18 cellular contexts compared by ENCODE assay signal in the genomic region with DNA sequence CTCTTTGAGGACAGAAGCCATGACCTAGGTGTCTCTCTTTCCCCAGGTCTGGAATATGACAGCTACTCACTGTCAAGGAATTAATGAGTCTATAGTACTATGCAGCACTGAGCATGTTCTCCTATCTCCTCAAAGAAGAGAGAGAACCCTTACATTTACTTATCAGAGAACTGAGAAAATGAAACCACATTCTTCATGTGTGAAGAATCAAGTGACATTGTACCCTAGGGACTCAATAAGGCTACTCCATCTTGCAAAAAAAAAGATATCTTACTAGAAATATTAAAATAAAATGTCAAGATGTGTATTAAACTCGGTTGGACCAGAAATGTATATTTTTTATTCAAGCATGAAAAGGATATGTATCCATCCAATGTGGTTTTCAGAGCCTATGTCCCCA.
A peak's percentile ranks its signal among the peaks of the same experiment; 100 is the strongest.
DNase-seq lines count a peak whose midpoint lies in the region; ATAC-seq, FAIRE-seq and TF ChIP-seq lines count a peak whose summit lies in the region.
"Had no signal": no experiment of that assay in that cellular context is flagged by ENCODE, and none has a peak within 500 bp of the region (broad histone marks: within the 10 kb centered on the region; RNA-seq: fewer than 3 reads in every experiment).

No MANE protein-coding gene starts in this region.

- no peak overlapping the region for H2AFZ ChIP-seq in astrocyte (ENCODE audit: low read depth, low read length)

- H3K4me1 ChIP-seq in right atrium auricular region: peaks cover 0 to 29% of the 10 kb centered on the region in 2 donors
- peaks cover 4 to 61% (median 36%) of the 10 kb centered on the region in 9 donors for H3K4me1 ChIP-seq in heart right ventricle
- peaks cover 41% of the 10 kb centered on the region for H3K4me1 ChIP-seq in astrocyte (ENCODE audit: insufficient read depth, low read length)
- peaks cover 0 to 83% (median 25%) of the 10 kb centered on the region in 4 donors for H3K4me1 ChIP-seq in tibial artery
- H3K4me1 ChIP-seq: Peyer's patch had no signal

- no peaks in the 10 kb centered on the region for H4K20me1 ChIP-seq in astrocyte (ENCODE audit: insufficient read depth, low read length)

- TF ChIP-seq CTCF in right atrium auricular region (IDR thresholded peaks at IDR 0.05): no peak
- no peak for TF ChIP-seq CTCF in heart right ventricle (IDR thresholded peaks at IDR 0.05)
- no peak for TF ChIP-seq CTCF in astrocyte (IDR thresholded peaks at IDR 0.05; ENCODE audit: insufficient read depth, low read depth, low read length)
- TF ChIP-seq CTCF in tibial artery (IDR thresholded peaks at IDR 0.05): no peak

- H3K4me3 Mint-ChIP-seq in astrocyte (ENCODE audit: unreplicated experiment): no peak overlapping the region
- H3K4me3 Mint-ChIP-seq in activated T-cell treated with anti-CD3 and anti-CD28 coated beads, Interleukin-2, amount 50 U/mL, for 72 hours: no peak overlapping the region
- H3K4me3 Mint-ChIP-seq: activated CD4-positive, alpha-beta T cell treated with anti-CD3 and anti-CD28 coated beads, Interleukin-2, amount 10 ng/mL, durations not matched to agents 7 days and 5 days; CD8-positive, alpha-beta memory T cell had no signal

- intact Hi-C loops in heart right ventricle (cut with DNase I) (loop anchor here in 4 of 10 donors (10.0 kb wide), 4 partner anchors 240 to 480 kb away; no protein-coding TSS in a partner anchor), tibial artery (cut with DNase I; ENCODE audit: low total_unique reads) (loop anchor here (10.0 kb wide), 1 partner anchor 140 kb away; no protein-coding TSS in a partner anchor)

- no peaks in the 10 kb centered on the region for H3K9me3 Mint-ChIP-seq in astrocyte (ENCODE audit: unreplicated experiment)
- no peaks in the 10 kb centered on the region for H3K9me3 Mint-ChIP-seq in activated T-cell treated with anti-CD3 and anti-CD28 coated beads, Interleukin-2, amount 50 U/mL, for 72 hours
- H3K9me3 Mint-ChIP-seq: activated CD4-positive, alpha-beta T cell treated with anti-CD3 and anti-CD28 coated beads, Interleukin-2, amount 10 ng/mL, durations not matched to agents 7 days and 5 days had no signal

- peaks cover 34% of the 10 kb centered on the region for H3K4me1 Mint-ChIP-seq in astrocyte (ENCODE audit: low read depth, unreplicated experiment)
- peaks cover 6% of the 10 kb centered on the region for H3K4me1 Mint-ChIP-seq in activated T-cell treated with anti-CD3 and anti-CD28 coated beads, Interleukin-2, amount 50 U/mL, for 72 hours (ENCODE audit: low read depth)
- H3K4me1 Mint-ChIP-seq: activated CD4-positive, alpha-beta T cell treated with anti-CD3 and anti-CD28 coated beads, Interleukin-2, amount 10 ng/mL, durations not matched to agents 7 days and 5 days had no signal

- no peaks in the 10 kb centered on the region for H3K27me3 Mint-ChIP-seq in astrocyte (ENCODE audit: low read depth, unreplicated experiment)
- peaks cover 6% of the 10 kb centered on the region for H3K27me3 Mint-ChIP-seq in activated T-cell treated with anti-CD3 and anti-CD28 coated beads, Interleukin-2, amount 50 U/mL, for 72 hours (ENCODE audit: low read depth)
- H3K27me3 Mint-ChIP-seq: activated CD4-positive, alpha-beta T cell treated with anti-CD3 and anti-CD28 coated beads, Interleukin-2, amount 10 ng/mL, durations not matched to agents 7 days and 5 days had no signal

- H3K9me3 ChIP-seq in right atrium auricular region (no peaks in the 10 kb centered on the region), heart right ventricle (no peaks in the 10 kb centered on the region), astrocyte (ENCODE audit: insufficient read depth, low read depth, low read length) (no peaks in the 10 kb centered on the region), tibial artery (no peaks in the 10 kb centered on the region)
- H3K9me3 ChIP-seq: Peyer's patch had no signal

- H3K27ac ChIP-seq in right atrium auricular region (peak overlapping the region; percentile 35 to 60), heart right ventricle (peak overlapping the region in 3 of 10 donors; percentile 1 to 83 (median 17)), astrocyte (ENCODE audit: low read depth, low read length) (peak overlapping the region; percentile 63), tibial artery (peak overlapping the region; percentile 73 to 86)
- H3K27ac ChIP-seq: Peyer's patch had no signal

- H3K27ac Mint-ChIP-seq in astrocyte (ENCODE audit: unreplicated experiment): no peak overlapping the region
- H3K27ac Mint-ChIP-seq in activated T-cell treated with anti-CD3 and anti-CD28 coated beads, Interleukin-2, amount 50 U/mL, for 72 hours: no peak overlapping the region
- H3K27ac Mint-ChIP-seq: activated CD4-positive, alpha-beta T cell treated with anti-CD3 and anti-CD28 coated beads, Interleukin-2, amount 10 ng/mL, durations not matched to agents 7 days and 5 days; CD8-positive, alpha-beta memory T cell had no signal

- H3K27me3 ChIP-seq in right atrium auricular region: no peaks in the 10 kb centered on the region
- H3K27me3 ChIP-seq in heart right ventricle: no peaks in the 10 kb centered on the region
- H3K27me3 ChIP-seq in astrocyte (ENCODE audit: insufficient read depth, low read length): no peaks in the 10 kb centered on the region
- H3K27me3 ChIP-seq in tibial artery: no peaks in the 10 kb centered on the region
- H3K27me3 ChIP-seq: Peyer's patch had no signal

- DNase-seq in right atrium auricular region (ENCODE audit: low spot score) (no peak), heart right ventricle (no peak), astrocyte (ENCODE audit: low read depth) (no peak), tibial artery (no peak), NCI-H2171 (lab: John Stamatoyannopoulos, UW) (no peak), COLO829 (ENCODE audit: low spot score) (no peak)
- no peak for DNase-seq in activated T-cell treated with anti-CD3 and anti-CD28 coated beads, Interleukin-2, amount 50 U/mL, for 72 hours
- DNase-seq: amygdala; CD8-positive, alpha-beta memory T cell; effector CD4-positive, alpha-beta T cell; GDM1; NCI-H1436 treated with DMSO at 0.1 percent for 48 hours; NCI-H510A treated with DMSO at 0.1 percent for 48 hours; nucleus accumbens had no signal

- H3K36me3 ChIP-seq in right atrium auricular region: no peaks in the 10 kb centered on the region
- no peaks in the 10 kb centered on the region for H3K36me3 ChIP-seq in heart right ventricle
- no peaks in the 10 kb centered on the region for H3K36me3 ChIP-seq in astrocyte (ENCODE audit: insufficient read depth, low read length)
- H3K36me3 ChIP-seq in tibial artery: no peaks in the 10 kb centered on the region
- H3K36me3 ChIP-seq: Peyer's patch had no signal

- H3K9ac ChIP-seq in astrocyte (ENCODE audit: low read length): no peak overlapping the region

- 70 to 72% methylated on average over 1 of the region's 1 CpG for WGBS in heart right ventricle, 2 donors

- ATAC-seq in heart right ventricle (no peak), HG03135 (IDR thresholded peaks at IDR 0.05; ENCODE audit: unreplicated experiment) (peak; percentile 49)
- no peak for ATAC-seq in activated T-cell treated with anti-CD3 and anti-CD28 coated beads, Interleukin-2, amount 50 U/mL, for 72 hours (replicated peaks in 1 of 2)

- H3K36me3 Mint-ChIP-seq in astrocyte (ENCODE audit: low read depth, unreplicated experiment): no peaks in the 10 kb centered on the region
- H3K36me3 Mint-ChIP-seq in activated T-cell treated with anti-CD3 and anti-CD28 coated beads, Interleukin-2, amount 50 U/mL, for 72 hours (ENCODE audit: insufficient read depth in 2 of 2): no peaks in the 10 kb centered on the region
- H3K36me3 Mint-ChIP-seq: CD8-positive, alpha-beta memory T cell had no signal

- FAIRE-seq in astrocyte (lab: Jason Lieb, UNC): no peak
- FAIRE-seq: frontal cortex had no signal

- H3K4me3 ChIP-seq in right atrium auricular region: no peak overlapping the region
- H3K4me3 ChIP-seq in heart right ventricle: no peak overlapping the region
- H3K4me3 ChIP-seq in astrocyte (ENCODE audit: insufficient read depth, low read depth, low read length): no peak overlapping the region
- H3K4me3 ChIP-seq in tibial artery: no peak overlapping the region
- H3K4me3 ChIP-seq: Peyer's patch had no signal

- no peak overlapping the region for H3K4me2 ChIP-seq in astrocyte (ENCODE audit: low read length)

- H3K79me2 ChIP-seq in astrocyte (ENCODE audit: insufficient read depth, low read length): no peaks in the 10 kb centered on the region
